ENCODE assay signal across 1 cellular context in the genomic region with DNA sequence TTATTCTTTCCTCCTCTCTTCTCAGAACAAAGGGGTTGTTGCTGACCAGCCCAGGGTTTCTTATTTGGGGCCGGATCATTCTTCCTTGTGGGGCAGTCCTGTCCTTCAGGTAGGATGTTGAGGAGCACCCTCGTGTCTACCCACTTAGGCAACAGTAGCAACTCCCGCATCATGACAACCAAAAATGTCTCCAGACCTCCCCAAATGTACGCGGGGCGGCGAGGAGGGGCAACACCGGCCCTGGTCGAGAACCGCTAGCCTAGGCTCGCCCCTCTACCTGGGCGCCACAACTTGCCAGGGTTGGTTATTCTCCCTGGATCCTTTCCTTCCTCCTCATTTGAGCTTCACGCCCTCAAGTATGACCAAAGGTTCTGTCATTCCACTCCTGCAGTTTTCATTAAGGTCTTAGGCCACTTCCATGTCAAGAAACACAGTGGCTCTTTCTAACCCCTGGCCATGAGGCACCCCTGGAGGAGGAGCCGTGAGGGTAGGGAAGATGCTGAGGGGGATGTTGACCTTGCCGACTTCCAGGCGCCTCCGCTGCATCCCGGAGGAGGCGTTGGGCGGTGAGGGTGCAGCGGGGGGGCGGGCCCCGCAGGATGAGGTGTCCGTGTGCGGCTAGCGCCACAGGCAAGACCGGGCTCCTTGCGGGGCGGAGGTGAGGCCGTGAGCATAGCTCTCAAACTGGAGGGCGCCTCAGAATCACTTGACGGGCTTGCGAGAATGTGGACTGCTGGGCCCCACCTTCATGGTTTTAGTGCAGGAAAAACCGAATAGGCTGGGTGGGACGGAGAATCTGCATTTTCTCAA.
TF ChIP-seq lines count a peak whose summit lies in the region.

No MANE protein-coding gene starts in this region.

TF ChIP-seq in HEK293, 187 proteins besides CTCF, POLR2A, EP300 and RAD21 (continued from another document):
- TF ChIP-seq, protein P1, sequence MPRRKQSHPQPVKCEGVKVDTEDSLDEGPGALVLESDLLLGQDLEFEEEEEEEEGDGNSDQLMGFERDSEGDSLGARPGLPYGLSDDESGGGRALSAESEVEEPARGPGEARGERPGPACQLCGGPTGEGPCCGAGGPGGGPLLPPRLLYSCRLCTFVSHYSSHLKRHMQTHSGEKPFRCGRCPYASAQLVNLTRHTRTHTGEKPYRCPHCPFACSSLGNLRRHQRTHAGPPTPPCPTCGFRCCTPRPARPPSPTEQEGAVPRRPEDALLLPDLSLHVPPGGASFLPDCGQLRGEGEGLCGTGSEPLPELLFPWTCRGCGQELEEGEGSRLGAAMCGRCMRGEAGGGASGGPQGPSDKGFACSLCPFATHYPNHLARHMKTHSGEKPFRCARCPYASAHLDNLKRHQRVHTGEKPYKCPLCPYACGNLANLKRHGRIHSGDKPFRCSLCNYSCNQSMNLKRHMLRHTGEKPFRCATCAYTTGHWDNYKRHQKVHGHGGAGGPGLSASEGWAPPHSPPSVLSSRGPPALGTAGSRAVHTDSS (tag by site-specific recombination; IDR thresholded peaks at IDR 0.05) = 0 out of 2 replicates have a peak, but pooled peaks have one; percentile 11
- TF ChIP-seq, protein P2, sequence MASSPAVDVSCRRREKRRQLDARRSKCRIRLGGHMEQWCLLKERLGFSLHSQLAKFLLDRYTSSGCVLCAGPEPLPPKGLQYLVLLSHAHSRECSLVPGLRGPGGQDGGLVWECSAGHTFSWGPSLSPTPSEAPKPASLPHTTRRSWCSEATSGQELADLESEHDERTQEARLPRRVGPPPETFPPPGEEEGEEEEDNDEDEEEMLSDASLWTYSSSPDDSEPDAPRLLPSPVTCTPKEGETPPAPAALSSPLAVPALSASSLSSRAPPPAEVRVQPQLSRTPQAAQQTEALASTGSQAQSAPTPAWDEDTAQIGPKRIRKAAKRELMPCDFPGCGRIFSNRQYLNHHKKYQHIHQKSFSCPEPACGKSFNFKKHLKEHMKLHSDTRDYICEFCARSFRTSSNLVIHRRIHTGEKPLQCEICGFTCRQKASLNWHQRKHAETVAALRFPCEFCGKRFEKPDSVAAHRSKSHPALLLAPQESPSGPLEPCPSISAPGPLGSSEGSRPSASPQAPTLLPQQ (tag by site-specific recombination; IDR thresholded peaks at IDR 0.05) = peak; percentile 96
- TF ChIP-seq FEZF1 (tag by site-specific recombination; IDR thresholded peaks at IDR 0.05) (no peak), ZNF138 (tag by site-specific recombination; IDR thresholded peaks at IDR 0.05; ENCODE audit: borderline replicate concordance) (no peak), ZNF843 (tag by site-specific recombination; IDR thresholded peaks at IDR 0.05) (no peak), REPIN1 (tag by site-specific recombination; IDR thresholded peaks at IDR 0.05; ENCODE audit: low read depth) (no peak), ZNF624 (tag by site-specific recombination; IDR thresholded peaks at IDR 0.05) (no peak), ZNF629 (tag by site-specific recombination; IDR thresholded peaks at IDR 0.05) (no peak; the same call in 1 of the 2 replicates), HOXD13 (CRISPR knock-in tag; IDR thresholded peaks at IDR 0.05; ENCODE audit: borderline replicate concordance) (no peak), ZNF610 (tag by site-specific recombination; IDR thresholded peaks at IDR 0.05; ENCODE audit: borderline replicate concordance) (no peak), KLF10 (tag by site-specific recombination; IDR thresholded peaks at IDR 0.05) (no peak), MYNN (tag by site-specific recombination; IDR thresholded peaks at IDR 0.05; ENCODE audit: borderline replicate concordance) (no peak), ZNF24 (tag by site-specific recombination; IDR thresholded peaks at IDR 0.05) (no peak), ZNF776 (tag by site-specific recombination; IDR thresholded peaks at IDR 0.05; ENCODE audit: borderline replicate concordance) (no peak), ZNF324 (tag by site-specific recombination; IDR thresholded peaks at IDR 0.05) (no peak), ZNF157 (tag by site-specific recombination; IDR thresholded peaks at IDR 0.05) (no peak), ZFP69B (tag by site-specific recombination; IDR thresholded peaks at IDR 0.05) (peak; percentile 95), ZNF175 (tag by site-specific recombination; IDR thresholded peaks at IDR 0.05) (no peak), ZNF654 (tag by site-specific recombination; IDR thresholded peaks at IDR 0.05; ENCODE audit: low read depth) (no peak), ZNF140 (tag by site-specific recombination; IDR thresholded peaks at IDR 0.05) (no peak)
- TF ChIP-seq, protein P3, sequence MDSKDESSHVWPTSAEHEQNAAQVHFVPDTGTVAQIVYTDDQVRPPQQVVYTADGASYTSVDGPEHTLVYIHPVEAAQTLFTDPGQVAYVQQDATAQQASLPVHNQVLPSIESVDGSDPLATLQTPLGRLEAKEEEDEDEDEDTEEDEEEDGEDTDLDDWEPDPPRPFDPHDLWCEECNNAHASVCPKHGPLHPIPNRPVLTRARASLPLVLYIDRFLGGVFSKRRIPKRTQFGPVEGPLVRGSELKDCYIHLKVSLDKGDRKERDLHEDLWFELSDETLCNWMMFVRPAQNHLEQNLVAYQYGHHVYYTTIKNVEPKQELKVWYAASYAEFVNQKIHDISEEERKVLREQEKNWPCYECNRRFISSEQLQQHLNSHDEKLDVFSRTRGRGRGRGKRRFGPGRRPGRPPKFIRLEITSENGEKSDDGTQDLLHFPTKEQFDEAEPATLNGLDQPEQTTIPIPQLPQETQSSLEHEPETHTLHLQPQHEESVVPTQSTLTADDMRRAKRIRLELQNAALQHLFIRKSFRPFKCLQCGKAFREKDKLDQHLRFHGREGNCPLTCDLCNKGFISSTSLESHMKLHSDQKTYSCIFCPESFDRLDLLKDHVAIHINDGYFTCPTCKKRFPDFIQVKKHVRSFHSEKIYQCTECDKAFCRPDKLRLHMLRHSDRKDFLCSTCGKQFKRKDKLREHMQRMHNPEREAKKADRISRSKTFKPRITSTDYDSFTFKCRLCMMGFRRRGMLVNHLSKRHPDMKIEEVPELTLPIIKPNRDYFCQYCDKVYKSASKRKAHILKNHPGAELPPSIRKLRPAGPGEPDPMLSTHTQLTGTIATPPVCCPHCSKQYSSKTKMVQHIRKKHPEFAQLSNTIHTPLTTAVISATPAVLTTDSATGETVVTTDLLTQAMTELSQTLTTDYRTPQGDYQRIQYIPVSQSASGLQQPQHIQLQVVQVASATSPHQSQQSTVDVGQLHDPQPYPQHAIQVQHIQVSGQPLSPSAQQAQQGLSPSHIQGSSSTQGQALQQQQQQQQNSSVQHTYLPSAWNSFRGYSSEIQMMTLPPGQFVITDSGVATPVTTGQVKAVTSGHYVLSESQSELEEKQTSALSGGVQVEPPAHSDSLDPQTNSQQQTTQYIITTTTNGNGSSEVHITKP (tag by site-specific recombination; IDR thresholded peaks at IDR 0.05) = peak; percentile 89
- TF ChIP-seq, protein P4, sequence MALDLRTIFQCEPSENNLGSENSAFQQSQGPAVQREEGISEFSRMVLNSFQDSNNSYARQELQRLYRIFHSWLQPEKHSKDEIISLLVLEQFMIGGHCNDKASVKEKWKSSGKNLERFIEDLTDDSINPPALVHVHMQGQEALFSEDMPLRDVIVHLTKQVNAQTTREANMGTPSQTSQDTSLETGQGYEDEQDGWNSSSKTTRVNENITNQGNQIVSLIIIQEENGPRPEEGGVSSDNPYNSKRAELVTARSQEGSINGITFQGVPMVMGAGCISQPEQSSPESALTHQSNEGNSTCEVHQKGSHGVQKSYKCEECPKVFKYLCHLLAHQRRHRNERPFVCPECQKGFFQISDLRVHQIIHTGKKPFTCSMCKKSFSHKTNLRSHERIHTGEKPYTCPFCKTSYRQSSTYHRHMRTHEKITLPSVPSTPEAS (tag by site-specific recombination; IDR thresholded peaks at IDR 0.05) = no peak
- TF ChIP-seq, protein P5, sequence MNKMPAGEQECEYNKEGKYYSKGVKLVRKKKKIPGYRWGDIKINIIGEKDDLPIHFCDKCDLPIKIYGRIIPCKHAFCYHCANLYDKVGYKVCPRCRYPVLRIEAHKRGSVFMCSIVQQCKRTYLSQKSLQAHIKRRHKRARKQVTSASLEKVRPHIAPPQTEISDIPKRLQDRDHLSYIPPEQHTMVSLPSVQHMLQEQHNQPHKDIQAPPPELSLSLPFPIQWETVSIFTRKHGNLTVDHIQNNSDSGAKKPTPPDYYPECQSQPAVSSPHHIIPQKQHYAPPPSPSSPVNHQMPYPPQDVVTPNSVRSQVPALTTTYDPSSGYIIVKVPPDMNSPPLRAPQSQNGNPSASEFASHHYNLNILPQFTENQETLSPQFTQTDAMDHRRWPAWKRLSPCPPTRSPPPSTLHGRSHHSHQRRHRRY (tag by site-specific recombination; IDR thresholded peaks at IDR 0.05) = no peak
- TF ChIP-seq, protein P6, sequence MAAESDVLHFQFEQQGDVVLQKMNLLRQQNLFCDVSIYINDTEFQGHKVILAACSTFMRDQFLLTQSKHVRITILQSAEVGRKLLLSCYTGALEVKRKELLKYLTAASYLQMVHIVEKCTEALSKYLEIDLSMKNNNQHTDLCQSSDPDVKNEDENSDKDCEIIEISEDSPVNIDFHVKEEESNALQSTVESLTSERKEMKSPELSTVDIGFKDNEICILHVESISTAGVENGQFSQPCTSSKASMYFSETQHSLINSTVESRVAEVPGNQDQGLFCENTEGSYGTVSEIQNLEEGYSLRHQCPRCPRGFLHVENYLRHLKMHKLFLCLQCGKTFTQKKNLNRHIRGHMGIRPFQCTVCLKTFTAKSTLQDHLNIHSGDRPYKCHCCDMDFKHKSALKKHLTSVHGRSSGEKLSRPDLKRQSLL (tag by site-specific recombination; IDR thresholded peaks at IDR 0.05) = no peak
